Comparison of ENCODE assay signal across 7 cellular contexts in genomic region chr2:169479257-169480078, GRCh38. TPM values are rescaled to one million over a fixed set of nuclear protein-coding genes. Genes with fewer than 3 reads are reported as not detected.
DNase-seq lines count a peak whose midpoint lies in the region; ATAC-seq, FAIRE-seq and TF ChIP-seq lines count a peak whose summit lies in the region.

BBS5 (plus strand) TSS chr2:169479494; CDS start chr2:169479554, 60 bp downstream.

- no peak for FAIRE-seq in keratinocyte (lab: Jason Lieb, UNC)

- dilution Hi-C loops in keratinocyte (cut with MboI; ENCODE audit: extremely low pct_ligation_motif_present, low sequenced_read_pairs): no loop called here

- DNase-seq in NCI-H2171 treated with DMSO at 0.1 percent for 48 hours (lab: John Stamatoyannopoulos, UW) (peak; percentile 74), keratinocyte (ENCODE audit: low read depth, low spot score) (no peak)
- DNase-seq in activated CD4-positive, CD25-positive, alpha-beta regulatory T cell (lab: John Stamatoyannopoulos, UW): peak; percentile 31 to 61 (median 48)
- DNase-seq in central memory CD8-positive, alpha-beta T cell (ENCODE audit: low spot score in 2 of 2): peak; percentile 43 to 49
- peak; percentile 62 to 74 (median 66) for DNase-seq in stimulated activated CD4-positive, alpha-beta T cell treated with anti-CD3 and anti-CD28 coated beads, Interleukin-12 subunit alpha, Interleukin-12 subunit beta, amount 100 ng/mL, for 48 hours (ENCODE audit: low read depth in 2 of 3, low spot score in 1 of 3)

- ATAC-seq in GM18511 (IDR thresholded peaks at IDR 0.05; ENCODE audit: unreplicated experiment) (peak; percentile 98), HG03039 (IDR thresholded peaks at IDR 0.05; ENCODE audit: unreplicated experiment) (peak; percentile 96)
- ATAC-seq in central memory CD8-positive, alpha-beta T cell (replicated peaks; ENCODE audit: extremely low read depth, poor library complexity, severe bottlenecking): peak; percentile 90

- no peaks in the 10 kb centered on the region for H4K20me1 ChIP-seq in keratinocyte (ENCODE audit: control insufficient read depth, extremely low read depth, insufficient read depth, low read length)

- H3K4me2 ChIP-seq in keratinocyte (ENCODE audit: control insufficient read depth, extremely low read depth, insufficient read depth, low read depth, low read length): peak within 1 kb of the TSS; percentile 93

- H3K36me3 ChIP-seq in keratinocyte (ENCODE audit: control insufficient read depth in 2 of 2, extremely low read depth in 1 of 2, insufficient read depth in 2 of 2, low read length in 2 of 2): peaks cover 0 to 3% of the 10 kb centered on the region in 2 experiments

- peak within 1 kb of the TSS; percentile 79 for H3K27ac Mint-ChIP-seq in central memory CD8-positive, alpha-beta T cell (ENCODE audit: low read depth)

- H3K9me3 Mint-ChIP-seq in central memory CD8-positive, alpha-beta T cell: no peaks in the 10 kb centered on the region

- H3K27me3 ChIP-seq in keratinocyte (ENCODE audit: control insufficient read depth, extremely low read depth, insufficient read depth, low read length): no peaks in the 10 kb centered on the region

- H3K27me3 Mint-ChIP-seq in central memory CD8-positive, alpha-beta T cell: no peaks in the 10 kb centered on the region

- no peaks in the 10 kb centered on the region for H3K79me2 ChIP-seq in keratinocyte (ENCODE audit: control insufficient read depth, insufficient read depth, low read length)

- peaks cover 6% of the 10 kb centered on the region for H3K4me1 ChIP-seq in keratinocyte (ENCODE audit: control insufficient read depth, extremely low read depth, insufficient read depth, low read length)

- H3K9ac ChIP-seq in keratinocyte (ENCODE audit: control insufficient read depth, extremely low read depth, insufficient read depth, low read length): peak within 1 kb of the TSS; percentile 80

- peaks cover 4% of the 10 kb centered on the region for H3K36me3 Mint-ChIP-seq in central memory CD8-positive, alpha-beta T cell (ENCODE audit: insufficient read depth)

- H3K9me1 ChIP-seq in keratinocyte (ENCODE audit: control insufficient read depth, extremely low read depth, insufficient read depth, low read length): no peaks in the 10 kb centered on the region

- H3K4me3 Mint-ChIP-seq in central memory CD8-positive, alpha-beta T cell: peak within 1 kb of the TSS; percentile 90

- H3K27ac ChIP-seq in keratinocyte (ENCODE audit: control insufficient read depth, insufficient read depth, low read length): peak within 1 kb of the TSS; percentile 58

- H2AFZ ChIP-seq in keratinocyte (ENCODE audit: control insufficient read depth, low read length): peak within 1 kb of the TSS; percentile 99

- no peaks in the 10 kb centered on the region for H3K9me3 ChIP-seq in keratinocyte (ENCODE audit: control insufficient read depth, low read depth, low read length)

- H3K4me3 ChIP-seq in keratinocyte (ENCODE audit: control insufficient read depth in 2 of 3, extremely low read depth in 1 of 3, insufficient read depth in 2 of 3, low read depth in 1 of 3, low read length in 3 of 3): peak within 1 kb of the TSS; percentile 63 to 73 (median 65)

- TF ChIP-seq CTCF in keratinocyte (optimal IDR thresholded peaks at IDR 0.05 in 1 of 3, IDR thresholded peaks at IDR 0.05 in 1 of 3, conservative IDR thresholded peaks at IDR 0.05 in 1 of 3; ENCODE audit: extremely low read depth in 1 of 3, insufficient read depth in 2 of 3, low read length in 3 of 3): peak; percentile 40 to 64 (median 60)

- peaks cover 19% of the 10 kb centered on the region for H3K4me1 Mint-ChIP-seq in central memory CD8-positive, alpha-beta T cell

RNA-seq across cellular contexts. Expression of gene BBS5, which starts in this region (rescaled TPM):
- polyA plus RNA-seq in keratinocyte: 2.0 to 2.4 TPM (median 2.1 TPM) in 3 replicates
- polyA plus RNA-seq in keratinocyte (2011; ENCODE audit: low read depth): 0.45 TPM
- 1.5 and 2.9 TPM in 2 replicates for polyA plus RNA-seq in keratinocyte (2011; cell fraction: cytosol; rRNA removed)
- 4.3 and 5.0 TPM in 2 replicates for polyA plus RNA-seq in keratinocyte (2011; cell fraction: nucleus; rRNA removed)
- 1.6 and 3.6 TPM in 2 replicates for polyA plus RNA-seq in keratinocyte (2012; ENCODE audit: low replicate concordance)
- 0.90 to 1.8 TPM (median 1.0 TPM) in 3 replicates for polyA minus RNA-seq in keratinocyte
- polyA minus RNA-seq in keratinocyte (2011; cell fraction: cytosol; rRNA and poly(A)+ RNA removed): 2.7 TPM
- 2.7 and 4.3 TPM in 2 replicates for polyA minus RNA-seq in keratinocyte (2011; cell fraction: nucleus; rRNA and poly(A)+ RNA removed)
